In genomic region chr5:124736111-124736813, GRCh38 we compare ENCODE assay signal across 11 cellular contexts. TPM values are rescaled to one million over a fixed set of nuclear protein-coding genes. Genes with fewer than 3 reads are reported as not detected.
A peak's percentile ranks its signal among the peaks of the same experiment; 100 is the strongest.
DNase-seq lines count a peak whose midpoint lies in the region; ATAC-seq and TF ChIP-seq lines count a peak whose summit lies in the region.
"Had no signal": no experiment of that assay in that cellular context is flagged by ENCODE, and none has a peak within 500 bp of the region (broad histone marks: within the 10 kb centered on the region; RNA-seq: fewer than 3 reads in every experiment).

No MANE protein-coding gene starts in this region.

- no peak for ATAC-seq in T-cell (replicated peaks in 1 of 4)

- H3K4me1 Mint-ChIP-seq in IgD-negative memory B cell (peaks cover 24 to 55% (median 33%) of the 10 kb centered on the region in 3 donors), T-cell (no peaks in the 10 kb centered on the region)
- no peaks in the 10 kb centered on the region for H3K4me1 Mint-ChIP-seq in activated CD4-positive, alpha-beta memory T cell treated with anti-CD3 and anti-CD28 coated beads, Interleukin-2, amount 10 ng/mL, durations not matched to agents 7 days and 5 days

- no peak overlapping the region for H3K27ac Mint-ChIP-seq in IgD-negative memory B cell
- no peak overlapping the region for H3K27ac Mint-ChIP-seq in T-cell
- H3K27ac Mint-ChIP-seq in activated CD4-positive, alpha-beta memory T cell treated with anti-CD3 and anti-CD28 coated beads, Interleukin-2, amount 10 ng/mL, durations not matched to agents 7 days and 5 days = no peak overlapping the region
- H3K27ac Mint-ChIP-seq: CD4-positive, alpha-beta T cell had no signal

- H3K4me3 ChIP-seq in dorsolateral prefrontal cortex = peak overlapping the region in 53 of 59 donors; percentile 11 to 64 (median 49)

- H3K27me3 ChIP-seq in dorsolateral prefrontal cortex = no peaks in the 10 kb centered on the region

- H3K4me3 Mint-ChIP-seq in IgD-negative memory B cell (peak overlapping the region; percentile 44 to 71 (median 56)), T-cell (no peak overlapping the region)
- H3K4me3 Mint-ChIP-seq in activated CD4-positive, alpha-beta memory T cell treated with anti-CD3 and anti-CD28 coated beads, Interleukin-2, amount 10 ng/mL, durations not matched to agents 7 days and 5 days = no peak overlapping the region
- H3K4me3 Mint-ChIP-seq: CD4-positive, alpha-beta T cell had no signal

- no peak for TF ChIP-seq CTCF in dorsolateral prefrontal cortex (IDR thresholded peaks at IDR 0.05 in 54 of 56, conservative IDR thresholded peaks at IDR 0.05 in 2 of 56; ENCODE audit: low read depth in 1 of 56, partially characterized antibody in 56 of 56)

- H3K36me3 Mint-ChIP-seq in IgD-negative memory B cell (peaks cover 3% of the 10 kb centered on the region), T-cell (no peaks in the 10 kb centered on the region)
- no peaks in the 10 kb centered on the region for H3K36me3 Mint-ChIP-seq in activated CD4-positive, alpha-beta memory T cell treated with anti-CD3 and anti-CD28 coated beads, Interleukin-2, amount 10 ng/mL, durations not matched to agents 7 days and 5 days (ENCODE audit: low read depth)

- CTCF ChIA-PET in T-cell (lab: Charles Lee) = no interaction called here
- CTCF ChIA-PET in activated CD4-positive, alpha-beta memory T cell treated with anti-CD3 and anti-CD28 coated beads, Interleukin-2, amount 10 ng/mL, durations not matched to agents 7 days and 5 days (lab: Charles Lee) = no interaction called here

- DNase-seq in AG08396 (ENCODE audit: low spot score) = peak; percentile 88
- DNase-seq in dorsolateral prefrontal cortex = no peak
- peak; percentile 40 for DNase-seq in myocyte (ENCODE audit: low read depth)
- no peak for DNase-seq in T-cell
- DNase-seq in OCI-M2 (lab: John Stamatoyannopoulos, UW; ENCODE audit: unreplicated experiment) = no peak
- no peak for DNase-seq in activated CD4-positive, alpha-beta memory T cell treated with anti-CD3 and anti-CD28 coated beads, Interleukin-2, amount 10 ng/mL, durations not matched to agents 7 days and 5 days
- DNase-seq in NCI-H128 (lab: John Stamatoyannopoulos, UW; ENCODE audit: unreplicated experiment) = no peak
- DNase-seq: CD4-positive, alpha-beta T cell; stimulated activated naive CD4-positive, alpha-beta T cell had no signal

- peaks cover 19% of the 10 kb centered on the region for H3K27me3 Mint-ChIP-seq in IgD-negative memory B cell
- H3K27me3 Mint-ChIP-seq in T-cell = peaks cover 14 to 39% of the 10 kb centered on the region in 2 donors
- H3K27me3 Mint-ChIP-seq in activated CD4-positive, alpha-beta memory T cell treated with anti-CD3 and anti-CD28 coated beads, Interleukin-2, amount 10 ng/mL, durations not matched to agents 7 days and 5 days = peaks cover 6% of the 10 kb centered on the region

- H3K27ac ChIP-seq in dorsolateral prefrontal cortex = peak overlapping the region in 57 of 59 donors; percentile 1 to 78 (median 58)
- H3K27ac ChIP-seq: parathyroid adenoma had no signal

- POLR2A ChIA-PET in T-cell (lab: Charles Lee) = no interaction called here
- POLR2A ChIA-PET in activated CD4-positive, alpha-beta memory T cell treated with anti-CD3 and anti-CD28 coated beads, Interleukin-2, amount 10 ng/mL, durations not matched to agents 7 days and 5 days (lab: Charles Lee) = no interaction called here

- intact Hi-C loops in dorsolateral prefrontal cortex (cut with DNase I) = no loop called here

- H3K9me3 Mint-ChIP-seq in IgD-negative memory B cell (peaks cover 0 to 2% (median 0%) of the 10 kb centered on the region in 3 donors), T-cell (no peaks in the 10 kb centered on the region)
- no peaks in the 10 kb centered on the region for H3K9me3 Mint-ChIP-seq in activated CD4-positive, alpha-beta memory T cell treated with anti-CD3 and anti-CD28 coated beads, Interleukin-2, amount 10 ng/mL, durations not matched to agents 7 days and 5 days

RNA-seq across cellular contexts. Expression of gene ZNF608, which starts 10.2 kb away (rescaled TPM):
- 6.4 TPM for polyA plus RNA-seq in IgD-negative memory B cell
- total RNA-seq in dorsolateral prefrontal cortex = 10 to 100 TPM; 21.1 to 70.6 (median 32.8) TPM
- 41.1 and 43.9 TPM in 2 replicates for total RNA-seq in myocyte
- 7.8 TPM for polyA plus RNA-seq in myocyte (2012)
- total RNA-seq in T-cell = 1 to 10 TPM in 2 of 5 donors, under 1 TPM in 3; 0.26 to 1.3 (median 0.49) TPM
- total RNA-seq in activated CD4-positive, alpha-beta memory T cell treated with anti-CD3 and anti-CD28 coated beads, Interleukin-2, amount 10 ng/mL, durations not matched to agents 7 days and 5 days = not detected

Comparison
In these comparisons a context has a peak if more than half of its experiments do, and no peak if none do; other contexts are left out.
1. DNase-seq: peak in AG08396 (single experiment) and myocyte (single experiment); none in dorsolateral prefrontal cortex (0 of 10), T-cell (0 of 34), OCI-M2 (single experiment), activated CD4-positive, alpha-beta memory T cell treated with anti-CD3 and anti-CD28 coated beads, Interleukin-2, amount 10 ng/mL, durations not matched to agents 7 days and 5 days (single experiment) and NCI-H128 (single experiment).
2. H3K4me3 Mint-ChIP-seq: peak in IgD-negative memory B cell (4 of 4); none in T-cell (0 of 3) and activated CD4-positive, alpha-beta memory T cell treated with anti-CD3 and anti-CD28 coated beads, Interleukin-2, amount 10 ng/mL, durations not matched to agents 7 days and 5 days (single experiment).
3. RNA of gene ZNF608, which starts 10.2 kb away (total RNA-seq): 41.1 to 43.9 TPM in myocyte and 21.1 to 70.6 TPM in dorsolateral prefrontal cortex; 0.26 to 1.3 TPM in T-cell and not detected in activated CD4-positive, alpha-beta memory T cell treated with anti-CD3 and anti-CD28 coated beads, Interleukin-2, amount 10 ng/mL, durations not matched to agents 7 days and 5 days; every median in the first group is over 4 times any median in the second.